ENCODE assay signal across 10 cellular contexts in the genomic region with DNA sequence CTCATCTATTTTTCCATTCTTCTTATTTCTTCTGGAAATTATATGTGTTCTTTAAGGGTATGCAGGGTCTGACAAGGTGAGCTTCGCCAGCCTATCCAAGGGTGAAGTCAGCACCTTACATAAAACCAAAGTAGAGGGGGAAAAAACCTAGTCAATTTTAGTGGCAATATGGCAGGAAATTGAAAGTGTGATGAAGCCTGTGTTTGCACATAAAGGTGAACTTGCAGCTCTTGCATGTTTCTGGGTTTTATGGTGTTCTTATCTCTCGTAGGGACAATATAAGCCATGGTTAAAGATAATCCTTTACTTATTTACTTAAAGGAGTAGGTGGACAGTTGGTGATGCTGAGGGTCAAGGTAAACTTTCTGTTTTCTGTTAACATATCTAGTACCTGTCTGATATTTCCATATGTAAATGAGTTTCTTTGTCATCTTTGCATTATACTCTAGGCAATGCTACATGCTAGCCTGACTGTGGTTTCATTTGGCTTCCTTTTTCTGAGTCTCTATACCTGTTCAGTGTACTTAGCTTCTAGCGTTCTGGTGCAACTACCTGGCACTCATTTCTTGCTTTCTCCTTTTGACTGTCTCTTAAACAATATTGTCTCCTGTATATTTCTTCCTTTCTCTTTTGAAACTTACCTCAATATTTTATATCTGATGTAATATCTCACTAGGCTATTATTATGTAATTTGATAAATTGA. TPM values are rescaled to one million over a fixed set of nuclear protein-coding genes. Genes with fewer than 3 reads are reported as not detected.
DNase-seq lines count a peak whose midpoint lies in the region; ATAC-seq lines count a peak whose summit lies in the region.
"Had no signal": no experiment of that assay in that cellular context is flagged by ENCODE, and none has a peak within 500 bp of the region (broad histone marks: within the 10 kb centered on the region; RNA-seq: fewer than 3 reads in every experiment).

No MANE protein-coding gene starts in this region.

- H3K9me3 Mint-ChIP-seq in activated CD4-positive, alpha-beta T cell treated with anti-CD3 and anti-CD28 coated beads, Interleukin-2, amount 10 ng/mL, durations not matched to agents 7 days and 5 days = peaks cover 14% of the 10 kb centered on the region
- H3K9me3 Mint-ChIP-seq in naive thymus-derived CD8-positive, alpha-beta T cell = peaks cover 0 to 8% (median 5%) of the 10 kb centered on the region in 9 donors

- peaks cover 37% of the 10 kb centered on the region for H3K4me1 Mint-ChIP-seq in activated CD4-positive, alpha-beta T cell treated with anti-CD3 and anti-CD28 coated beads, Interleukin-2, amount 10 ng/mL, durations not matched to agents 7 days and 5 days
- H3K4me1 Mint-ChIP-seq in naive thymus-derived CD8-positive, alpha-beta T cell = peaks cover 25 to 59% (median 51%) of the 10 kb centered on the region in 4 donors
- H3K4me1 Mint-ChIP-seq: mesothelial cell of epicardium had no signal

- peak overlapping the region; percentile 58 for H3K27ac Mint-ChIP-seq in activated CD4-positive, alpha-beta T cell treated with anti-CD3 and anti-CD28 coated beads, Interleukin-2, amount 10 ng/mL, durations not matched to agents 7 days and 5 days
- peak overlapping the region in 9 of 10 donors; percentile 5 to 64 (median 37) for H3K27ac Mint-ChIP-seq in naive thymus-derived CD8-positive, alpha-beta T cell
- H3K27ac Mint-ChIP-seq: mesothelial cell of epicardium had no signal

- DNase-seq in activated CD4-positive, alpha-beta T cell treated with anti-CD3 and anti-CD28 coated beads, Interleukin-2, amount 10 ng/mL, durations not matched to agents 7 days and 5 days = peak; percentile 24
- no peak for DNase-seq in activated CD4-positive, alpha-beta T cell treated with anti-CD3 and anti-CD28 coated beads, Interleukin-2, amount 50 U/mL, for 1 hour
- DNase-seq in HuH-7 (ENCODE audit: low spot score) = peak; percentile 38
- peak in 4 of 10 donors; percentile 1 to 46 (median 27) for DNase-seq in naive thymus-derived CD8-positive, alpha-beta T cell
- no peak for DNase-seq in NCI-H82 (lab: John Stamatoyannopoulos, UW)
- no peak for DNase-seq in superior temporal gyrus (ENCODE audit: extremely low spot score)
- no peak for DNase-seq in GM19238 (ENCODE audit: insufficient read length, low spot score)
- DNase-seq: NCI-H524 treated with DMSO at 0.1 percent for 48 hours had no signal

- peak; percentile 91 for ATAC-seq in HG02623 (IDR thresholded peaks at IDR 0.05; ENCODE audit: unreplicated experiment)
- peak; percentile 78 to 80 for ATAC-seq in naive thymus-derived CD8-positive, alpha-beta T cell

- CTCF ChIA-PET in activated CD4-positive, alpha-beta T cell treated with anti-CD3 and anti-CD28 coated beads, Interleukin-2, amount 10 ng/mL, durations not matched to agents 7 days and 5 days (lab: Charles Lee) = no interaction called here

- H3K36me3 Mint-ChIP-seq in activated CD4-positive, alpha-beta T cell treated with anti-CD3 and anti-CD28 coated beads, Interleukin-2, amount 10 ng/mL, durations not matched to agents 7 days and 5 days (ENCODE audit: low read depth) = peaks cover 29% of the 10 kb centered on the region
- H3K36me3 Mint-ChIP-seq in naive thymus-derived CD8-positive, alpha-beta T cell = peaks cover 19 to 29% (median 27%) of the 10 kb centered on the region in 3 donors

- peak overlapping the region; percentile 29 for H3K4me3 Mint-ChIP-seq in activated CD4-positive, alpha-beta T cell treated with anti-CD3 and anti-CD28 coated beads, Interleukin-2, amount 10 ng/mL, durations not matched to agents 7 days and 5 days
- peak overlapping the region; percentile 42 to 83 (median 74) for H3K4me3 Mint-ChIP-seq in naive thymus-derived CD8-positive, alpha-beta T cell
- H3K4me3 Mint-ChIP-seq: mesothelial cell of epicardium had no signal

- POLR2A ChIA-PET in activated CD4-positive, alpha-beta T cell treated with anti-CD3 and anti-CD28 coated beads, Interleukin-2, amount 10 ng/mL, durations not matched to agents 7 days and 5 days (lab: Charles Lee) = no interaction called here
- POLR2A ChIA-PET in naive thymus-derived CD8-positive, alpha-beta T cell (lab: Charles Lee) = interaction anchor here (0.9 to 1.0 kb wide), 2 partner anchors 26 to 32 kb away, joined by 3 to 4 read pairs; partner anchors contain the start of gene CCDC91

- H3K27me3 Mint-ChIP-seq in activated CD4-positive, alpha-beta T cell treated with anti-CD3 and anti-CD28 coated beads, Interleukin-2, amount 10 ng/mL, durations not matched to agents 7 days and 5 days = no peaks in the 10 kb centered on the region
- H3K27me3 Mint-ChIP-seq in naive thymus-derived CD8-positive, alpha-beta T cell = no peaks in the 10 kb centered on the region

RNA-seq across cellular contexts. Expression of gene CCDC91, which starts 32.9 kb away (rescaled TPM):
- 10 to 100 TPM; 17.0 to 23.2 TPM for total RNA-seq in activated CD4-positive, alpha-beta T cell treated with anti-CD3 and anti-CD28 coated beads, Interleukin-2, amount 10 ng/mL, durations not matched to agents 7 days and 5 days
- total RNA-seq in naive thymus-derived CD8-positive, alpha-beta T cell = 10 to 100 TPM; 80.0 to 84.6 TPM
- 10 to 100 TPM; 57.7 to 73.5 (median 70.1) TPM for polyA plus RNA-seq in naive thymus-derived CD8-positive, alpha-beta T cell

Comparison
In these comparisons a context has a peak if more than half of its experiments do, and no peak if none do; other contexts are left out.
1. DNase-seq: peak in activated CD4-positive, alpha-beta T cell treated with anti-CD3 and anti-CD28 coated beads, Interleukin-2, amount 10 ng/mL, durations not matched to agents 7 days and 5 days (single experiment) and HuH-7 (single experiment); none in activated CD4-positive, alpha-beta T cell treated with anti-CD3 and anti-CD28 coated beads, Interleukin-2, amount 50 U/mL, for 1 hour (single experiment), NCI-H82 (single experiment), superior temporal gyrus (single experiment) and GM19238 (single experiment).